8 cellular contexts compared by ENCODE assay signal in the genomic region with DNA sequence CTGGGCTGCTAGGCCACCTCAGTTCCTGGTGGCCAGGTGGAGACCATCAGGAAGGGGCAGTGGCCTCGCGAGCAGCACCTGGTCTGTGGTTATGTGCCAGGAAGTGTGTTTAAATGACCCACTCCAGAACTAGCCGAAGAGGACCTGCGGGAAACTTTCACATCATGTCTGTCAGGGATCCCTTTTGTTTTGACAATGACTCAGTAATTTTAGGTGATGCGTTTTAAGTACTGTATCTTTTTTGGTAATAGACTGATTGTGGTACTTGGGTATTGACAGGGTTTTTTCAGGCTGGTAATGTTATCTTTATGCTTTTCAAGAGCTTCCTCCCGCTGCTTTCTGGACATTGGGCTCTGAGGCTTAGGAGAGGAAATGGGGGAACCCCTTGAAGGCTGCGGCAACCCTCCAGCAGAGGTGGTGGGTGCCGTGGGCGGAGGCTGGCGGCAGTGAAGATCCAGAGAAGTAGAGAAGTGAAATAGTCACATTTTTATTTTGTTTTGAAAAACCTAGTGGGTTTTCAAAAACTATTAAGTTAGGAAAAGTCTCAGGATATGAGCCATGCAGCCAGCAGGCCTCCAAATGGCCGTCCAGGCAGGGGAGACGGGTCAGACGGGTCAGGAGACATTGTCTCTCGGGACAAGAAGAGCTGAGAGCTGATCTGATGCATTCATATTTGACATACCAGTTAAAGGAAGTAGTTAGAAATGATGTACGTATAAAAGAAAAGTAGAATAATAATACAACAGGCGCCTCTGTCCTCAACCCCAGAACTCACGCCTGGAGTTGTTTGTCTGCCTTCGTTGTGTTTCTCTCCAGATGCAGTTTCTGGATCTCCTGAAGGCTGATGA. TPM values are rescaled to one million over a fixed set of nuclear protein-coding genes. Genes with fewer than 3 reads are reported as not detected.
DNase-seq lines count a peak whose midpoint lies in the region; ATAC-seq and TF ChIP-seq lines count a peak whose summit lies in the region.

No MANE protein-coding gene starts in this region.

- no peak overlapping the region for H3K56ac ChIP-seq in H9 (ENCODE audit: insufficient read length, low read depth, low read length)

- H3K18ac ChIP-seq in H9 (ENCODE audit: insufficient read length, low read depth, low read length): no peak overlapping the region

- no TSS peak for BruUV-seq in Panc1 (replicated peaks; lab: Mats Ljungman, UMichigan)

- H3K36me3 Mint-ChIP-seq in H9 (ENCODE audit: insufficient read depth in 1 of 3, low read depth in 3 of 3): peaks cover 4 to 6% (median 5%) of the 10 kb centered on the region in 3 experiments; a peak in 4 of 7 replicates

- H2AK5ac ChIP-seq in H9 (ENCODE audit: insufficient read length, low read length): no peak overlapping the region

- H2BK15ac ChIP-seq in H9 (ENCODE audit: low read depth, low read length): no peak overlapping the region

- H2BK120ac ChIP-seq in H9 (ENCODE audit: low read depth, low read length, poor library complexity, severe bottlenecking): no peak overlapping the region

- H3K79me1 ChIP-seq in H9 (ENCODE audit: insufficient read depth, low read depth, low read length, poor library complexity, severe bottlenecking): peaks cover 19% of the 10 kb centered on the region

- H3T11ph ChIP-seq in H9 (ENCODE audit: low read length): no peak overlapping the region

- H3K27me3 ChIP-seq in H9 (ENCODE audit: insufficient read depth, low read length) (no peaks in the 10 kb centered on the region), Panc1 (ENCODE audit: control insufficient read depth, insufficient read depth, low read length) (no peaks in the 10 kb centered on the region), dorsolateral prefrontal cortex (no peaks in the 10 kb centered on the region)

- H3K27ac ChIP-seq in H9 (ENCODE audit: insufficient read length, low read depth, low read length) (no peak overlapping the region), Panc1 (ENCODE audit: low read length) (peak overlapping the region; percentile 35; the same call in 1 of the 2 replicates), dorsolateral prefrontal cortex (peak overlapping the region in 42 of 59 donors; percentile 1 to 68 (median 40))

- no peaks in the 10 kb centered on the region for H3K23me2 ChIP-seq in H9 (ENCODE audit: insufficient read length, low read depth, low read length, poor library complexity, severe bottlenecking)

- H4K5ac ChIP-seq in H9 (ENCODE audit: insufficient read length, low read depth, low read length): no peak overlapping the region

- no peak overlapping the region for H3K4ac ChIP-seq in H9 (ENCODE audit: low read depth, low read length)

- H3K9me3 ChIP-seq in H9 (ENCODE audit: control insufficient read depth, low read depth, low read length) (no peaks in the 10 kb centered on the region), Panc1 (ENCODE audit: control insufficient read depth, insufficient read depth, low read depth, low read length) (peaks cover 3% of the 10 kb centered on the region; the same call in 1 of the 2 replicates)

- POLR2A ChIA-PET in Panc1 (lab: Charles Lee): no interaction called here

- peaks cover 8% of the 10 kb centered on the region for H4K20me1 ChIP-seq in H9 (ENCODE audit: control insufficient read depth, insufficient read depth, insufficient read length)

- peaks cover 5% of the 10 kb centered on the region; the same call in 1 of the 2 replicates for H3K4me1 ChIP-seq in H9 (ENCODE audit: insufficient read depth, low read length)
- peaks cover 10% of the 10 kb centered on the region; the same call in 1 of the 2 replicates for H3K4me1 ChIP-seq in Panc1 (ENCODE audit: control insufficient read depth, insufficient read depth, low read length)

- peak; percentile 87 for ATAC-seq in GM18502 (IDR thresholded peaks at IDR 0.05; ENCODE audit: poor library complexity, unreplicated experiment)
- ATAC-seq in Panc1: 0 out of 2 replicates have a peak, but pooled peaks have one; percentile 28

- no peak overlapping the region for H3K4me2 ChIP-seq in H9 (ENCODE audit: insufficient read depth, insufficient read length, low read length)

- no peak overlapping the region for H3K23ac ChIP-seq in H9 (ENCODE audit: insufficient read length, low read depth, low read length)

- H3K4me3 ChIP-seq in Panc1 (ENCODE audit: low read depth in 2 of 2, low read length in 2 of 2): no peak overlapping the region
- no peak overlapping the region for H3K4me3 ChIP-seq in dorsolateral prefrontal cortex

- H3K36me3 ChIP-seq in Panc1 (ENCODE audit: control insufficient read depth, insufficient read depth, low read length): no peaks in the 10 kb centered on the region

- CTCF ChIA-PET in Panc1 (lab: Charles Lee): interaction anchor here (1.4 kb wide), 1 partner anchor 43 kb away, joined by 3 read pairs; no protein-coding TSS in a partner anchor

- H3K14ac ChIP-seq in H9 (ENCODE audit: insufficient read depth, low read length): no peak overlapping the region

- H4K91ac ChIP-seq in H9 (ENCODE audit: insufficient read length, low read depth, low read length): no peak overlapping the region

- peaks cover 59 to 65% of the 10 kb centered on the region in 2 experiments for H3K4me1 Mint-ChIP-seq in H9

- no peaks in the 10 kb centered on the region for H3K27me3 Mint-ChIP-seq in H9 (ENCODE audit: low read depth)

- intact Hi-C loops in Panc1 (cut with micrococcal nuclease; ENCODE audit: unreplicated experiment) (no loop called here), dorsolateral prefrontal cortex (cut with DNase I) (no loop called here)

- no peak overlapping the region for H2BK12ac ChIP-seq in H9 (ENCODE audit: insufficient read length, low read depth, low read length)

- no peak for TF ChIP-seq CTCF in H9 (conservative IDR thresholded peaks at IDR 0.05)
- no peak for TF ChIP-seq CTCF in Panc1 (IDR thresholded peaks at IDR 0.05)
- no peak for TF ChIP-seq CTCF in dorsolateral prefrontal cortex (IDR thresholded peaks at IDR 0.05 in 54 of 56, conservative IDR thresholded peaks at IDR 0.05 in 2 of 56; ENCODE audit: low read depth in 1 of 56, partially characterized antibody in 56 of 56)

- no peak overlapping the region for H4K8ac ChIP-seq in H9 (replicated peaks; ENCODE audit: insufficient read length, low read depth, low read length)

- no CpG with 5 or more reads among the region's 18 CpGs for WGBS in H9 (ENCODE audit: extremely low coverage, insufficient read length, low lambda C conversion rate)

- H3K79me2 ChIP-seq in H9 (ENCODE audit: insufficient read depth, low read length): peaks cover 46% of the 10 kb centered on the region; the same call in 1 of the 2 replicates

- no peak overlapping the region for H2AFZ ChIP-seq in H9 (ENCODE audit: low read length)

- no peak overlapping the region; a peak in 2 of 5 replicates for H3K4me3 Mint-ChIP-seq in H9

- in situ Hi-C loops in Panc1 (cut with HindIII; ENCODE audit: low pct_unique_long_range_greater_than_20kb, low sequenced_read_pairs): no loop called here

- peaks cover 0 to 6% of the 10 kb centered on the region in 2 experiments; a peak in 2 of 5 replicates for H3K9me3 Mint-ChIP-seq in H9

- H3K27ac Mint-ChIP-seq in H9: peak overlapping the region; percentile 69 to 82 (median 82); a peak in 6 of 7 replicates

- H2BK5ac ChIP-seq in H9 (ENCODE audit: insufficient read length, low read length): no peak overlapping the region

- H3K9ac ChIP-seq in H9 (ENCODE audit: extremely low read depth, insufficient read length, low read length): no peak overlapping the region

- H2BK20ac ChIP-seq in H9 (ENCODE audit: low read depth, low read length, poor library complexity, severe bottlenecking): no peak overlapping the region

- no peak for DNase-seq in H9
- DNase-seq in Panc1 (ENCODE audit: low read depth, low spot score): no peak
- no peak for DNase-seq in dorsolateral prefrontal cortex
- DNase-seq in stimulated activated CD8-positive, alpha-beta memory T cell treated with anti-CD3 and anti-CD28 coated beads, Interleukin-12 subunit alpha, Interleukin-12 subunit beta, amount 100 ng/mL, for 4 hours (ENCODE audit: low read depth): peak; percentile 37
- DNase-seq in AML-193 (lab: John Stamatoyannopoulos, UW): no peak
- no peak for DNase-seq in NCI-H1436 (lab: John Stamatoyannopoulos, UW)
- DNase-seq in Kasumi-1 (lab: John Stamatoyannopoulos, UW): no peak

RNA-seq across cellular contexts. Expression of gene PPP2R2D, which starts 27.7 kb away (rescaled TPM):
- 33.8 and 35.1 TPM in 2 replicates for total RNA-seq in H9 (2021)
- total RNA-seq in Panc1 (2021; ENCODE audit: unreplicated experiment): 41.0 TPM
- 37.4 TPM for polyA plus RNA-seq in Panc1 (2012; ENCODE audit: insufficient read length)
- 10 to 100 TPM; 37.7 to 70.2 (median 51.6) TPM for total RNA-seq in dorsolateral prefrontal cortex

RNA-seq across cellular contexts. Expression of gene BNIP3, which starts 53.3 kb away (rescaled TPM):
- 57.1 and 58.0 TPM in 2 replicates for total RNA-seq in H9 (2021)
- total RNA-seq in Panc1 (2021; ENCODE audit: unreplicated experiment): 67.8 TPM
- polyA plus RNA-seq in Panc1 (2012; ENCODE audit: insufficient read length): 125 TPM
- 100 to 1,000 TPM in 103 of 120 experiments, 10 to 100 TPM in 17; 73.1 to 211 (median 119) TPM for total RNA-seq in dorsolateral prefrontal cortex
